Comparison of ENCODE assay signal across 8 cellular contexts in genomic region chr17:1908699-1909309, GRCh38.
DNase-seq lines count a peak whose midpoint lies in the region; ATAC-seq and TF ChIP-seq lines count a peak whose summit lies in the region.

No MANE protein-coding gene starts in this region.

- H3K4me3 Mint-ChIP-seq in CD4-positive, alpha-beta memory T cell, result peak overlapping the region; percentile 26 to 65 (median 51)
- H3K4me3 Mint-ChIP-seq in activated T-cell treated with anti-CD3 and anti-CD28 coated beads, Interleukin-2, amount 50 U/mL, for 4 hours, result peak overlapping the region; percentile 43
- H3K4me3 Mint-ChIP-seq in natural killer cell treated with Interleukin-12 subunit alpha and Interleukin-12 subunit beta and Interleukin-15 and Interleukin-18, amount 100 ng/mL, for 72 hours, result no peak overlapping the region

- ATAC-seq in activated T-cell treated with anti-CD3 and anti-CD28 coated beads, Interleukin-2, amount 50 U/mL, for 4 hours, result peak; percentile 48 to 79
- ATAC-seq in natural killer cell treated with Interleukin-12 subunit alpha and Interleukin-12 subunit beta and Interleukin-15 and Interleukin-18, amount 100 ng/mL, for 72 hours, result peak; percentile 15 to 36
- no peak for ATAC-seq in GM18907 (IDR thresholded peaks at IDR 0.05; ENCODE audit: unreplicated experiment)

- no peak for TF ChIP-seq POLR2A in tibial nerve (IDR thresholded peaks at IDR 0.05)

- H3K4me1 ChIP-seq in CD4-positive, alpha-beta memory T cell (ENCODE audit: insufficient read depth, low read length), result peaks cover 14% of the 10 kb centered on the region
- H3K4me1 ChIP-seq in tibial nerve, result peaks cover 0 to 22% (median 9%) of the 10 kb centered on the region in 4 donors

- peaks cover 5 to 12% (median 8%) of the 10 kb centered on the region in 4 donors for H3K4me1 Mint-ChIP-seq in CD4-positive, alpha-beta memory T cell
- peaks cover 7% of the 10 kb centered on the region for H3K4me1 Mint-ChIP-seq in activated T-cell treated with anti-CD3 and anti-CD28 coated beads, Interleukin-2, amount 50 U/mL, for 4 hours (ENCODE audit: low read depth)
- H3K4me1 Mint-ChIP-seq in natural killer cell treated with Interleukin-12 subunit alpha and Interleukin-12 subunit beta and Interleukin-15 and Interleukin-18, amount 100 ng/mL, for 72 hours (ENCODE audit: low read depth in 2 of 2), result no peaks in the 10 kb centered on the region

- TF ChIP-seq CTCF in tibial nerve (IDR thresholded peaks at IDR 0.05), result peak; percentile 45 to 85 (median 58)

- peaks cover 34 to 41% of the 10 kb centered on the region in 2 donors for H3K27me3 Mint-ChIP-seq in CD4-positive, alpha-beta memory T cell
- H3K27me3 Mint-ChIP-seq in activated T-cell treated with anti-CD3 and anti-CD28 coated beads, Interleukin-2, amount 50 U/mL, for 4 hours (ENCODE audit: low read depth), result peaks cover 56% of the 10 kb centered on the region
- H3K27me3 Mint-ChIP-seq in natural killer cell treated with Interleukin-12 subunit alpha and Interleukin-12 subunit beta and Interleukin-15 and Interleukin-18, amount 100 ng/mL, for 72 hours, result peaks cover 53 to 58% of the 10 kb centered on the region in 2 donors

- no peak for TF ChIP-seq EP300 in tibial nerve (IDR thresholded peaks at IDR 0.05)

- H3K9me3 ChIP-seq in CD4-positive, alpha-beta memory T cell (ENCODE audit: control insufficient read depth in 1 of 2, low read length in 2 of 2), result no peaks in the 10 kb centered on the region
- no peaks in the 10 kb centered on the region for H3K9me3 ChIP-seq in tibial nerve

- H3K9me3 Mint-ChIP-seq in CD4-positive, alpha-beta memory T cell, result no peaks in the 10 kb centered on the region
- no peaks in the 10 kb centered on the region for H3K9me3 Mint-ChIP-seq in activated T-cell treated with anti-CD3 and anti-CD28 coated beads, Interleukin-2, amount 50 U/mL, for 4 hours
- H3K9me3 Mint-ChIP-seq in natural killer cell treated with Interleukin-12 subunit alpha and Interleukin-12 subunit beta and Interleukin-15 and Interleukin-18, amount 100 ng/mL, for 72 hours, result no peaks in the 10 kb centered on the region

- DNase-seq in CD4-positive, alpha-beta memory T cell, result peak in 4 of 5 donors; percentile 12 to 22 (median 18)
- DNase-seq in HPDE6-E6E7 (ENCODE audit: extremely low spot score) (peak; percentile 67), NCI-H774 (lab: John Stamatoyannopoulos, UW) (peak; percentile 17), fibroblast of peridontal ligament (ENCODE audit: extremely low read depth) (peak; percentile 84), tibial nerve (ENCODE audit: low spot score in 2 of 2) (peak; percentile 38 to 79)
- DNase-seq in activated T-cell treated with anti-CD3 and anti-CD28 coated beads, Interleukin-2, amount 50 U/mL, for 4 hours, result peak; percentile 10
- DNase-seq in natural killer cell treated with Interleukin-12 subunit alpha and Interleukin-12 subunit beta and Interleukin-15 and Interleukin-18, amount 100 ng/mL, for 72 hours (ENCODE audit: low spot score), result no peak

- no peaks in the 10 kb centered on the region for H3K36me3 ChIP-seq in CD4-positive, alpha-beta memory T cell (ENCODE audit: insufficient read depth, low read length)
- H3K36me3 ChIP-seq in tibial nerve, result no peaks in the 10 kb centered on the region

- CTCF ChIA-PET in CD4-positive, alpha-beta memory T cell (lab: Charles Lee; ENCODE audit: partially characterized antibody), result interaction anchor here (0.8 to 0.9 kb wide), 4 partner anchors 144 to 372 kb away, joined by 3 read pairs; no protein-coding TSS in a partner anchor

- no peak overlapping the region for H3K27ac ChIP-seq in CD4-positive, alpha-beta memory T cell (ENCODE audit: low read depth, low read length)
- H3K27ac ChIP-seq in tibial nerve, result no peak overlapping the region

- no peaks in the 10 kb centered on the region for H3K36me3 Mint-ChIP-seq in CD4-positive, alpha-beta memory T cell
- no peaks in the 10 kb centered on the region for H3K36me3 Mint-ChIP-seq in activated T-cell treated with anti-CD3 and anti-CD28 coated beads, Interleukin-2, amount 50 U/mL, for 4 hours (ENCODE audit: insufficient read depth)
- H3K36me3 Mint-ChIP-seq in natural killer cell treated with Interleukin-12 subunit alpha and Interleukin-12 subunit beta and Interleukin-15 and Interleukin-18, amount 100 ng/mL, for 72 hours, result no peaks in the 10 kb centered on the region

- 6 to 7% methylated on average over 11 to 22 of the region's 22 CpGs for WGBS in tibial nerve, 2 donors

- H3K4me3 ChIP-seq in CD4-positive, alpha-beta memory T cell (ENCODE audit: low read length in 2 of 2), result no peak overlapping the region
- H3K4me3 ChIP-seq in tibial nerve, result peak overlapping the region in 1 of 4 donors; percentile 39

- H3K27me3 ChIP-seq in CD4-positive, alpha-beta memory T cell (ENCODE audit: insufficient read depth, low read length), result peaks cover 20% of the 10 kb centered on the region
- H3K27me3 ChIP-seq in tibial nerve, result peaks cover 0 to 89% of the 10 kb centered on the region in 2 donors

- no peak overlapping the region for H3K27ac Mint-ChIP-seq in CD4-positive, alpha-beta memory T cell
- no peak overlapping the region for H3K27ac Mint-ChIP-seq in natural killer cell treated with Interleukin-12 subunit alpha and Interleukin-12 subunit beta and Interleukin-15 and Interleukin-18, amount 100 ng/mL, for 72 hours

- POLR2A ChIA-PET in CD4-positive, alpha-beta memory T cell (lab: Charles Lee; ENCODE audit: partially characterized antibody), result interaction anchor here (0.8 kb wide), 1 partner anchor 336 kb away, joined by 4 read pairs; no protein-coding TSS in a partner anchor

- intact Hi-C loops in CD4-positive, alpha-beta memory T cell (cut with micrococcal nuclease), result loop anchor here (1.0 to 10.0 kb wide), 3 partner anchors 116 to 335 kb away; partner anchors contain the start of genes OVCA2 and RTN4RL1
